In the genomic region with DNA sequence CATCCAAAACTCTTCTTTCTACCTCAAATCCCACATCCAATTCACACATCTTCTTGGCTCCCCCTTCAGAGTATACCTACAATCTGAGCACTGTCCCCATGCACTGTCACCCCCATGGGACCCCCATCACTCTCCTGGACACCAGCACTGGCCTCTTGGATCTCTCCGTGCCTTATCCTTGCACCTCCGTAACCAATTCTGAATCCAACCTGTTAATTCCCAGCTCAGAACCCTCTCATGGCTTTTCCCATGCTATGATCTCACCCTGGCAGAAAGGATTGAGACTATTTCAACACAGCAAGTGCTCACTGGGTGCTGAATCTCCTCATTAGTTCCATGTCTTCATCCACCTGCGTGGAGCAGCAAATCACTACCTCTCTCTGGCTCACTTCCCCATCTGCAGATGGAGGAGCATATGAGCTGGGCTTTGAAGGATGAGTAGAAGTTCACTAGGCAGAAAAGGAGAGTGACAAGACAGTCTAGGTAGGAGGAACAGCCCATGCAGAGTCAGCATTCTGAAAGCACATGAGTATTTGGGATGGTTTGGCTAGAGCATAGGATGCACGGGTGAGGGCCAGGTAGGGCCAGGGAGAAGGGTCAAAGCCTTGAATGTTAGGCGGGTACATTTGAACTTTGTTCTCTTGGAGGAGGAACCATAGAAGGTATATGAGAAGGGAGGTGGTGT, we compare ENCODE assay signal across 19 cellular contexts. TPM values are rescaled to one million over a fixed set of nuclear protein-coding genes. Genes with fewer than 3 reads are reported as not detected.
DNase-seq lines count a peak whose midpoint lies in the region; ATAC-seq and TF ChIP-seq lines count a peak whose summit lies in the region.
"Had no signal": no experiment of that assay in that cellular context is flagged by ENCODE, and none has a peak within 500 bp of the region (broad histone marks: within the 10 kb centered on the region; RNA-seq: fewer than 3 reads in every experiment).

No MANE protein-coding gene starts in this region.

- peaks cover 47% of the 10 kb centered on the region for H3K27me3 ChIP-seq in left ventricle myocardium inferior (ENCODE audit: low read depth)
- H3K27me3 ChIP-seq in uterus: no peaks in the 10 kb centered on the region
- no peaks in the 10 kb centered on the region for H3K27me3 ChIP-seq in brain microvascular endothelial cell (replicated peaks)
- H3K27me3 ChIP-seq: ascending aorta, MG63 had no signal

- intact Hi-C loops in left ventricle myocardium inferior (cut with micrococcal nuclease) (no loop called here), cardiac septum (cut with DNase I) (loop anchor here (5.0 to 10.0 kb wide), 2 partner anchors 49 to 216 kb away; partner anchors contain the start of gene SLC6A6), uterus (cut with DNase I; ENCODE audit: low total_unique reads) (no loop called here)
- intact Hi-C loops in activated T-helper 1 cell treated with anti-CD3 and anti-CD28 coated beads, Interleukin-12 subunit alpha, Interleukin-12 subunit beta, Interleukin-2, Interleukin-4 antibody, amounts not matched to agents 30 ng/mL and 10 ng/mL and 1 ng/mL, durations not matched to agents 14 hours and 24 hours and 36 hours (cut with micrococcal nuclease): no loop called here

- H3K4me1 ChIP-seq in left ventricle myocardium inferior: peaks cover 73% of the 10 kb centered on the region
- H3K4me1 ChIP-seq in uterus: peaks cover 8 to 13% of the 10 kb centered on the region in 2 donors

- TF ChIP-seq CTCF in left ventricle myocardium inferior (IDR thresholded peaks at IDR 0.05; ENCODE audit: borderline replicate concordance) (no peak), uterus (IDR thresholded peaks at IDR 0.05) (no peak), brain microvascular endothelial cell (IDR thresholded peaks at IDR 0.05; ENCODE audit: low read depth, low read length, missing control alignments) (no peak)

- H3K4me3 ChIP-seq in left ventricle myocardium inferior (no peak overlapping the region), uterus (no peak overlapping the region), brain microvascular endothelial cell (ENCODE audit: low read depth, low read length) (no peak overlapping the region)
- H3K4me3 ChIP-seq: ascending aorta, lower lobe of right lung, MG63, PC-9 had no signal

- ATAC-seq in memory B cell (ENCODE audit: low read depth): no peak
- ATAC-seq: activated CD8-positive, alpha-beta memory T cell treated with anti-CD3 and anti-CD28 coated beads, Interleukin-2, amount 10 ng/mL, durations not matched to agents 7 days and 5 days; lower lobe of right lung had no signal

- peak overlapping the region; percentile 14 for H3K27ac Mint-ChIP-seq in activated T-helper 1 cell treated with anti-CD3 and anti-CD28 coated beads, Interleukin-12 subunit alpha, Interleukin-12 subunit beta, Interleukin-2, Interleukin-4 antibody, amounts not matched to agents 30 ng/mL and 10 ng/mL and 1 ng/mL, durations not matched to agents 14 hours and 24 hours and 36 hours
- peak overlapping the region; percentile 43 for H3K27ac Mint-ChIP-seq in memory B cell

- H3K4me3 Mint-ChIP-seq in activated T-helper 1 cell treated with anti-CD3 and anti-CD28 coated beads, Interleukin-12 subunit alpha, Interleukin-12 subunit beta, Interleukin-2, Interleukin-4 antibody, amounts not matched to agents 30 ng/mL and 10 ng/mL and 1 ng/mL, durations not matched to agents 14 hours and 24 hours and 36 hours: no peak overlapping the region
- no peak overlapping the region for H3K4me3 Mint-ChIP-seq in memory B cell
- H3K4me3 Mint-ChIP-seq: activated CD8-positive, alpha-beta memory T cell treated with anti-CD3 and anti-CD28 coated beads, Interleukin-2, amount 10 ng/mL, durations not matched to agents 7 days and 5 days; CD8-positive, alpha-beta memory T cell; H9 had no signal

- H3K27me3 Mint-ChIP-seq in activated T-helper 1 cell treated with anti-CD3 and anti-CD28 coated beads, Interleukin-12 subunit alpha, Interleukin-12 subunit beta, Interleukin-2, Interleukin-4 antibody, amounts not matched to agents 30 ng/mL and 10 ng/mL and 1 ng/mL, durations not matched to agents 14 hours and 24 hours and 36 hours (ENCODE audit: insufficient read depth): no peaks in the 10 kb centered on the region
- H3K27me3 Mint-ChIP-seq in memory B cell: no peaks in the 10 kb centered on the region
- H3K27me3 Mint-ChIP-seq: activated CD8-positive, alpha-beta memory T cell treated with anti-CD3 and anti-CD28 coated beads, Interleukin-2, amount 10 ng/mL, durations not matched to agents 7 days and 5 days; CD8-positive, alpha-beta memory T cell had no signal

- H3K36me3 ChIP-seq in left ventricle myocardium inferior: peaks cover 33% of the 10 kb centered on the region
- H3K36me3 ChIP-seq in uterus: no peaks in the 10 kb centered on the region
- peaks cover 37% of the 10 kb centered on the region for H3K36me3 ChIP-seq in brain microvascular endothelial cell (replicated peaks)
- H3K36me3 ChIP-seq: MG63 had no signal

- in situ Hi-C loops in brain microvascular endothelial cell (cut with HindIII; ENCODE audit: low pct_ligation_motif_present, low sequenced_read_pairs): loop anchor here (25.0 kb wide), 1 partner anchor 189 kb away; no protein-coding TSS in a partner anchor

- H3K9me3 ChIP-seq in left ventricle myocardium inferior (replicated peaks): no peaks in the 10 kb centered on the region
- H3K9me3 ChIP-seq in uterus: no peaks in the 10 kb centered on the region
- H3K9me3 ChIP-seq: ascending aorta, lower lobe of right lung, MG63 had no signal

- H3K4me1 Mint-ChIP-seq in activated T-helper 1 cell treated with anti-CD3 and anti-CD28 coated beads, Interleukin-12 subunit alpha, Interleukin-12 subunit beta, Interleukin-2, Interleukin-4 antibody, amounts not matched to agents 30 ng/mL and 10 ng/mL and 1 ng/mL, durations not matched to agents 14 hours and 24 hours and 36 hours (ENCODE audit: low read depth): no peaks in the 10 kb centered on the region
- peaks cover 22% of the 10 kb centered on the region for H3K4me1 Mint-ChIP-seq in memory B cell

- H3K36me3 Mint-ChIP-seq in activated T-helper 1 cell treated with anti-CD3 and anti-CD28 coated beads, Interleukin-12 subunit alpha, Interleukin-12 subunit beta, Interleukin-2, Interleukin-4 antibody, amounts not matched to agents 30 ng/mL and 10 ng/mL and 1 ng/mL, durations not matched to agents 14 hours and 24 hours and 36 hours (ENCODE audit: low read depth): peaks cover 38% of the 10 kb centered on the region
- H3K36me3 Mint-ChIP-seq in memory B cell: peaks cover 40% of the 10 kb centered on the region

- H3K9me3 Mint-ChIP-seq in activated T-helper 1 cell treated with anti-CD3 and anti-CD28 coated beads, Interleukin-12 subunit alpha, Interleukin-12 subunit beta, Interleukin-2, Interleukin-4 antibody, amounts not matched to agents 30 ng/mL and 10 ng/mL and 1 ng/mL, durations not matched to agents 14 hours and 24 hours and 36 hours: peaks cover 10% of the 10 kb centered on the region
- H3K9me3 Mint-ChIP-seq in memory B cell: no peaks in the 10 kb centered on the region
- H3K9me3 Mint-ChIP-seq: CD8-positive, alpha-beta memory T cell; H9 had no signal

- H3K27ac ChIP-seq in left ventricle myocardium inferior (replicated peaks) (peak overlapping the region; percentile 90), uterus (peak overlapping the region; percentile 78 to 90), brain microvascular endothelial cell (no peak overlapping the region)

- no peak for DNase-seq in left ventricle myocardium inferior
- DNase-seq in cardiac septum (ENCODE audit: low spot score): no peak
- no peak for DNase-seq in activated T-helper 1 cell treated with anti-CD3 and anti-CD28 coated beads, Interleukin-12 subunit alpha, Interleukin-12 subunit beta, Interleukin-2, Interleukin-4 antibody, amounts not matched to agents 30 ng/mL and 10 ng/mL and 1 ng/mL, durations not matched to agents 14 hours and 24 hours and 36 hours (ENCODE audit: low spot score)
- DNase-seq in memory B cell (ENCODE audit: low spot score in 2 of 2): no peak
- no peak for DNase-seq in uterus
- no peak for DNase-seq in globus pallidus (ENCODE audit: low spot score)
- no peak for DNase-seq in NCI-H526 treated with DMSO at 0.1 percent for 48 hours (lab: John Stamatoyannopoulos, UW)
- DNase-seq in brain microvascular endothelial cell: no peak
- DNase-seq: activated CD4-positive, CD25-positive, alpha-beta regulatory T cell treated with anti-CD3 and anti-CD28 coated beads, Interleukin-2, amount 50 U/mL, for 72 hours; activated CD8-positive, alpha-beta memory T cell treated with anti-CD3 and anti-CD28 coated beads, Interleukin-2, amount 10 ng/mL, durations not matched to agents 7 days and 5 days; activated effector memory CD4-positive, alpha-beta T cell treated with Interleukin-2 at 50 U/mL for 16 hours; CD8-positive, alpha-beta memory T cell; H9; lower lobe of right lung; MG63; NCI-H146; PC-9; T1000 had no signal

- TF ChIP-seq POLR2A in uterus (IDR thresholded peaks at IDR 0.05): no peak

RNA-seq across cellular contexts. Expression of gene SLC6A6, which starts 48.7 kb away (rescaled TPM):
- total RNA-seq in left ventricle myocardium inferior (35.4 TPM), cardiac septum (129 TPM), uterus (10 to 100 TPM; 15.9 to 37.5 (median 18.0) TPM)
- 45.4 and 51.2 TPM in 2 replicates for total RNA-seq in activated T-helper 1 cell treated with anti-CD3 and anti-CD28 coated beads, Interleukin-12 subunit alpha, Interleukin-12 subunit beta, Interleukin-2, Interleukin-4 antibody, amounts not matched to agents 30 ng/mL and 10 ng/mL and 1 ng/mL, durations not matched to agents 14 hours and 24 hours and 36 hours
